25 cellular contexts compared by ENCODE assay signal in genomic region chr1:8937701-8938100, GRCh38. TPM values are rescaled to one million over a fixed set of nuclear protein-coding genes. Genes with fewer than 3 reads are reported as not detected.
DNase-seq lines count a peak whose midpoint lies in the region; ATAC-seq and TF ChIP-seq lines count a peak whose summit lies in the region.
"Had no signal": no experiment of that assay in that cellular context is flagged by ENCODE, and none has a peak within 500 bp of the region (broad histone marks: within the 10 kb centered on the region; RNA-seq: fewer than 3 reads in every experiment).

No MANE protein-coding gene starts in this region.

- no peaks in the 10 kb centered on the region for H3K27me3 Mint-ChIP-seq in activated CD4-positive, alpha-beta T cell treated with anti-CD3 and anti-CD28 coated beads, Interleukin-2, amount 10 ng/mL, durations not matched to agents 24 days and 14 days
- H3K27me3 Mint-ChIP-seq in brain, result no peaks in the 10 kb centered on the region

- no peaks in the 10 kb centered on the region for H3K9me2 ChIP-seq in Loucy (replicated peaks; ENCODE audit: low read depth, low read length)

- peak overlapping the region; percentile 32 for H3K4me2 ChIP-seq in Loucy (ENCODE audit: low read depth, low read length, poor library complexity, severe bottlenecking)

- H3K79me2 ChIP-seq in Loucy (ENCODE audit: insufficient read depth, low read length), result no peaks in the 10 kb centered on the region

- H3K4me1 ChIP-seq in Loucy (ENCODE audit: insufficient read depth, low read length, poor library complexity, severe bottlenecking) (peaks cover 13% of the 10 kb centered on the region), neutrophil (ENCODE audit: control insufficient read depth in 1 of 2, insufficient read depth in 1 of 2, low read depth in 1 of 2, low read length in 1 of 2) (peaks cover 42 to 47% of the 10 kb centered on the region in 2 experiments)

- H3K4me3 Mint-ChIP-seq in activated CD4-positive, alpha-beta T cell treated with anti-CD3 and anti-CD28 coated beads, Interleukin-2, amount 10 ng/mL, durations not matched to agents 24 days and 14 days, result no peak overlapping the region
- H3K4me3 Mint-ChIP-seq in brain, result no peak overlapping the region
- H3K4me3 Mint-ChIP-seq: effector memory CD8-positive, alpha-beta T cell; H9; nephron progenitor cell had no signal

- TF ChIP-seq CTCF in Loucy (conservative IDR thresholded peaks at IDR 0.05; ENCODE audit: low read length), result no peak
- no peak for TF ChIP-seq CTCF in brain (conservative IDR thresholded peaks at IDR 0.05)
- no peak for TF ChIP-seq CTCF in neutrophil (IDR thresholded peaks at IDR 0.05)
- TF ChIP-seq CTCF in GM13977 (IDR thresholded peaks at IDR 0.05; ENCODE audit: extremely low read depth, insufficient read depth, missing control alignments), result no peak

- H3K9me3 ChIP-seq in Loucy (ENCODE audit: insufficient read depth, low read depth, low read length), result no peaks in the 10 kb centered on the region
- no peaks in the 10 kb centered on the region for H3K9me3 ChIP-seq in neutrophil

- H3K4me1 Mint-ChIP-seq in activated CD4-positive, alpha-beta T cell treated with anti-CD3 and anti-CD28 coated beads, Interleukin-2, amount 10 ng/mL, durations not matched to agents 24 days and 14 days, result peaks cover 52% of the 10 kb centered on the region
- H3K4me1 Mint-ChIP-seq in brain, result peaks cover 26% of the 10 kb centered on the region

- H3K4me3 ChIP-seq in Loucy (ENCODE audit: low read length, poor library complexity, severe bottlenecking) (no peak overlapping the region), neutrophil (ENCODE audit: low read depth in 1 of 2, low read length in 1 of 2) (peak overlapping the region; percentile 25 to 36)
- H3K4me3 ChIP-seq: GM12878 had no signal

- H2AFZ ChIP-seq in Loucy (ENCODE audit: low read length), result no peak overlapping the region

- H3K27ac Mint-ChIP-seq in activated CD4-positive, alpha-beta T cell treated with anti-CD3 and anti-CD28 coated beads, Interleukin-2, amount 10 ng/mL, durations not matched to agents 24 days and 14 days, result peak overlapping the region; percentile 79
- H3K27ac Mint-ChIP-seq in brain, result peak overlapping the region in 3 of 5 experiments; percentile 14 to 73 (median 30)
- H3K27ac Mint-ChIP-seq: H9, nephron progenitor cell had no signal

- DNase-seq in activated CD4-positive, alpha-beta T cell treated with anti-CD3 and anti-CD28 coated beads, Interleukin-2, amount 10 ng/mL, durations not matched to agents 24 days and 14 days, result no peak
- no peak for DNase-seq in activated CD4-positive, alpha-beta T cell treated with anti-CD3 and anti-CD28 coated beads, Interleukin-2, amount 50 U/mL, for 48 hours
- DNase-seq in AG08396 (ENCODE audit: low spot score) (no peak), GM13977 (ENCODE audit: low spot score) (no peak)
- DNase-seq: activated CD4-positive, alpha-beta T cell treated with anti-CD3 and anti-CD28 coated beads, Interleukin-2, amount 50 U/mL, for 1 hour; activated effector memory CD4-positive, alpha-beta T cell treated with anti-CD3 and anti-CD28 coated beads, Interleukin-2, amount 50 U/mL, for 16 hours; caudate nucleus; effector memory CD8-positive, alpha-beta T cell; H9; NCI-H187 treated with DMSO at 0.1 percent for 48 hours; nephron progenitor cell; SHP77 treated with DMSO at 0.1 percent for 48 hours; stimulated activated CD4-positive, alpha-beta T cell treated with anti-CD3 and anti-CD28 coated beads, Interleukin-4, amount 100 ng/mL, for 4 hours had no signal

- in situ Hi-C loops in GM13977 (cut with MboI; ENCODE audit: low pct_unique_long_range_greater_than_20kb, low sequenced_read_pairs, unreplicated experiment), result no loop called here

- no peak overlapping the region for H3K9ac ChIP-seq in Loucy (ENCODE audit: low read depth, low read length, poor library complexity, severe bottlenecking)

- H3K27me3 ChIP-seq in Loucy (ENCODE audit: insufficient read depth, low read length, poor library complexity, severe bottlenecking) (no peaks in the 10 kb centered on the region), neutrophil (no peaks in the 10 kb centered on the region)

- no peak for ATAC-seq in HG03521 (IDR thresholded peaks at IDR 0.05; ENCODE audit: unreplicated experiment)
- ATAC-seq: effector memory CD8-positive, alpha-beta T cell; GM12878 had no signal

- H3K27ac ChIP-seq in neutrophil, result peak overlapping the region; percentile 70

- H3K36me3 Mint-ChIP-seq in activated CD4-positive, alpha-beta T cell treated with anti-CD3 and anti-CD28 coated beads, Interleukin-2, amount 10 ng/mL, durations not matched to agents 24 days and 14 days (ENCODE audit: low read depth), result peaks cover 11% of the 10 kb centered on the region
- no peaks in the 10 kb centered on the region for H3K36me3 Mint-ChIP-seq in brain

- H3K9me3 Mint-ChIP-seq in activated CD4-positive, alpha-beta T cell treated with anti-CD3 and anti-CD28 coated beads, Interleukin-2, amount 10 ng/mL, durations not matched to agents 24 days and 14 days, result no peaks in the 10 kb centered on the region
- peaks cover 0 to 25% (median 6%) of the 10 kb centered on the region in 5 experiments for H3K9me3 Mint-ChIP-seq in brain
- H3K9me3 Mint-ChIP-seq: CD8-positive, alpha-beta memory T cell; effector memory CD8-positive, alpha-beta T cell had no signal

- no peaks in the 10 kb centered on the region for H3F3A ChIP-seq in Loucy (ENCODE audit: low read depth)

- H4K20me1 ChIP-seq in Loucy (ENCODE audit: insufficient read depth, low read length, poor library complexity, severe bottlenecking), result no peaks in the 10 kb centered on the region

- intact Hi-C loops in activated CD4-positive, alpha-beta T cell treated with anti-CD3 and anti-CD28 coated beads, Interleukin-2, amount 10 ng/mL, durations not matched to agents 24 days and 14 days (cut with micrococcal nuclease), result loop anchor here (2.0 kb wide), 1 partner anchor 13 kb away; no protein-coding TSS in a partner anchor

- no peaks in the 10 kb centered on the region for H3K36me3 ChIP-seq in Loucy (ENCODE audit: insufficient read depth, low read length)
- no peaks in the 10 kb centered on the region for H3K36me3 ChIP-seq in neutrophil

RNA-seq across cellular contexts. Expression of gene CA6, which starts 8.0 kb away (rescaled TPM):
- total RNA-seq in activated CD4-positive, alpha-beta T cell treated with anti-CD3 and anti-CD28 coated beads, Interleukin-2, amount 10 ng/mL, durations not matched to agents 24 days and 14 days, result 1.0 and 1.3 TPM in 2 replicates
- polyA plus RNA-seq in brain (ENCODE audit: insufficient read depth, low read depth, low replicate concordance), result not detected
- total RNA-seq: A172, fibroblast of villous mesenchyme, GM12878, H9, HT1080, lung microvascular endothelial cell, NCI-H460, ureter had no signal
- polyA plus RNA-seq: GM12878 had no signal

RNA-seq across cellular contexts. Expression of gene ENO1, which starts 59.2 kb away (rescaled TPM):
- 3,899 and 3,999 TPM in 2 replicates for total RNA-seq in activated CD4-positive, alpha-beta T cell treated with anti-CD3 and anti-CD28 coated beads, Interleukin-2, amount 10 ng/mL, durations not matched to agents 24 days and 14 days
- polyA plus RNA-seq in brain (ENCODE audit: insufficient read depth, low read depth, low replicate concordance), result 1,172 TPM
